8 cellular contexts compared by ENCODE assay signal in the genomic region with DNA sequence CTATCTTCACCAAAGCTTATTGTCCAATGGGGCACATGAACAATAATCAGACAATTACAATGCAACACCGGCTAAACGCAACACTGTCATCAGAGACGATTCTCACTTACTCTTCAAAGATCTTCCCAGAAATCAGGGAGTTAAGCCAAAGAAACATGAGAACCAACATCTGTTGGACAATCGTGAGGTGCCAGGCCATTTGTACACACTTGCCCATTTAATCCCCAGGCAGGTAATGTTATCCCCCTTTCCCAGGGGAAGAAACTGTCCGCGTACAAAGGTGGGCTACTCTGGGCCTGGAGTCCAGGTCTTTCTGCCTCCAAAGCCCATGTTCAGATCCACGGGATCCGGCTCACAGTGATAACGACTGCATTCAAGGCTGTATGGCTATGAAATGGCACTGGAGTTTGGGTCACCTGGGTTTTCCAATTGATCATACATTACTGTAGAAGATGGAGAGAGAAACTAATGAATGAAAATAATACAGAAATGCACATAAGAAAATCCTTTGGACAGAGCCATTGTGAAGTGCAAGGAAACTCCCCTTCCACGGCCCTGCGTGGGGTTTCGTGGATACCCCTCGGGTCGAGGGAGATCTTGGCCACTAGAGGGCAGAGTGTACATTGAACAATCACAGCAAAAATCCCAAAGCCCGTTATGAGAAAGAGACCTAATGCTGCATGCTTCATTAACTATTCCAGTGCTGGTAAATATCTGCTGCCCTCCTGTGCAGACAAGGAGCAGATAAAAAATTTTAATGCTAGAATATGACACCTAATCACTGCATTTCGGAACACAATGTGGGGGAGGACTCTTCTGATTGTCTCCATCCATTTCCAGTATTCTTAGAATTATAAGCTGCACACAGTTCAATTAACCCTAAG.
A peak's percentile ranks its signal among the peaks of the same experiment; 100 is the strongest.
DNase-seq lines count a peak whose midpoint lies in the region; ATAC-seq and TF ChIP-seq lines count a peak whose summit lies in the region.

No MANE protein-coding gene starts in this region.

- no peaks in the 10 kb centered on the region for H3K36me3 ChIP-seq in tibial artery

- peak; percentile 40 for ATAC-seq in activated CD8-positive, alpha-beta memory T cell treated with anti-CD3 and anti-CD28 coated beads, Interleukin-2, amount 10 ng/mL, durations not matched to agents 7 days and 5 days
- ATAC-seq in HG03439 (IDR thresholded peaks at IDR 0.05; ENCODE audit: unreplicated experiment): no peak

- no peak for TF ChIP-seq POLR2A in erythroblast (IDR thresholded peaks at IDR 0.05; ENCODE audit: low read length)

- no peaks in the 10 kb centered on the region for H3K9me3 ChIP-seq in tibial artery

- H3K4me3 ChIP-seq in tibial artery: no peak overlapping the region

- intact Hi-C loops in tibial artery (cut with DNase I; ENCODE audit: low total_unique reads): loop anchor here (2.0 to 5.0 kb wide), 2 partner anchors 258 to 383 kb away; no protein-coding TSS in a partner anchor

- H3K4me1 Mint-ChIP-seq in HFFc6 (ENCODE audit: low read depth): no peaks in the 10 kb centered on the region
- peaks cover 41% of the 10 kb centered on the region for H3K4me1 Mint-ChIP-seq in activated CD8-positive, alpha-beta memory T cell treated with anti-CD3 and anti-CD28 coated beads, Interleukin-2, amount 10 ng/mL, durations not matched to agents 7 days and 5 days
- peaks cover 31% of the 10 kb centered on the region for H3K4me1 Mint-ChIP-seq in nephron

- H3K27ac Mint-ChIP-seq in HFFc6: no peak overlapping the region
- H3K27ac Mint-ChIP-seq in activated CD8-positive, alpha-beta memory T cell treated with anti-CD3 and anti-CD28 coated beads, Interleukin-2, amount 10 ng/mL, durations not matched to agents 7 days and 5 days: no peak overlapping the region
- no peak overlapping the region for H3K27ac Mint-ChIP-seq in nephron

- H3K4me1 ChIP-seq in tibial artery: peaks cover 0 to 5% (median 2%) of the 10 kb centered on the region in 4 donors

- H3K27me3 Mint-ChIP-seq in HFFc6 (ENCODE audit: insufficient read depth): peaks cover 4% of the 10 kb centered on the region
- H3K27me3 Mint-ChIP-seq in activated CD8-positive, alpha-beta memory T cell treated with anti-CD3 and anti-CD28 coated beads, Interleukin-2, amount 10 ng/mL, durations not matched to agents 7 days and 5 days: no peaks in the 10 kb centered on the region
- H3K27me3 Mint-ChIP-seq in nephron (ENCODE audit: low read depth): no peaks in the 10 kb centered on the region

- peak; percentile 92 for TF ChIP-seq CTCF in HFFc6 (IDR thresholded peaks at IDR 0.05)
- TF ChIP-seq CTCF in nephron (IDR thresholded peaks at IDR 0.05; ENCODE audit: unreplicated experiment in 3 of 3): peak; percentile 75 to 81 (median 81)
- TF ChIP-seq CTCF in tibial artery (IDR thresholded peaks at IDR 0.05): peak; percentile 77 to 79

- no peak overlapping the region for H3K27ac ChIP-seq in tibial artery

- no peaks in the 10 kb centered on the region for H3K27me3 ChIP-seq in tibial artery

- CTCF ChIA-PET in activated CD8-positive, alpha-beta memory T cell treated with anti-CD3 and anti-CD28 coated beads, Interleukin-2, amount 10 ng/mL, durations not matched to agents 7 days and 5 days (lab: Charles Lee): interaction anchor here (0.7 to 3.7 kb wide), 9 partner anchors 11 to 389 kb away, joined by 3 to 25 read pairs (median 5); no protein-coding TSS in a partner anchor

- DNase-seq in DMS153 (lab: John Stamatoyannopoulos, UW) (peak; percentile 11), HFFc6 (peak; percentile 32), NCI-H526 treated with DMSO at 0.1 percent for 48 hours (lab: John Stamatoyannopoulos, UW) (peak; percentile 39), erythroblast (lab: John Stamatoyannopoulos, UW) (peak; percentile 54 to 66), tibial artery (peak in 1 of 2 donors; percentile 40)
- peak; percentile 55 for DNase-seq in activated CD8-positive, alpha-beta memory T cell treated with anti-CD3 and anti-CD28 coated beads, Interleukin-2, amount 10 ng/mL, durations not matched to agents 7 days and 5 days

- no peaks in the 10 kb centered on the region; the same call in 1 of the 2 replicates for H3K9me3 Mint-ChIP-seq in HFFc6
- no peaks in the 10 kb centered on the region for H3K9me3 Mint-ChIP-seq in activated CD8-positive, alpha-beta memory T cell treated with anti-CD3 and anti-CD28 coated beads, Interleukin-2, amount 10 ng/mL, durations not matched to agents 7 days and 5 days (ENCODE audit: low read depth)
- H3K9me3 Mint-ChIP-seq in nephron: no peaks in the 10 kb centered on the region

- H3K36me3 Mint-ChIP-seq in HFFc6 (ENCODE audit: low read depth) (no peaks in the 10 kb centered on the region), nephron (ENCODE audit: low read depth) (no peaks in the 10 kb centered on the region)
- no peaks in the 10 kb centered on the region for H3K36me3 Mint-ChIP-seq in activated CD8-positive, alpha-beta memory T cell treated with anti-CD3 and anti-CD28 coated beads, Interleukin-2, amount 10 ng/mL, durations not matched to agents 7 days and 5 days

- H3K4me3 Mint-ChIP-seq in HFFc6: no peak overlapping the region
- H3K4me3 Mint-ChIP-seq in activated CD8-positive, alpha-beta memory T cell treated with anti-CD3 and anti-CD28 coated beads, Interleukin-2, amount 10 ng/mL, durations not matched to agents 7 days and 5 days: no peak overlapping the region
- H3K4me3 Mint-ChIP-seq in nephron: no peak overlapping the region
